Comparison of ENCODE assay signal across 2 cellular contexts in genomic region chr11:78548911-78549572, GRCh38.
A peak's percentile ranks its signal among the peaks of the same experiment; 100 is the strongest.
TF ChIP-seq lines count a peak whose summit lies in the region.

No MANE protein-coding gene starts in this region.

TF ChIP-seq in HEK293, 187 proteins besides CTCF, POLR2A, EP300 and RAD21:
- TF ChIP-seq HOXA7 (CRISPR knock-in tag; IDR thresholded peaks at IDR 0.05; ENCODE audit: borderline replicate concordance): no peak
- TF ChIP-seq SCRT2 (tag by site-specific recombination; IDR thresholded peaks at IDR 0.05): peak; percentile 40; the same call in 1 of the 2 replicates

TF ChIP-seq in K562, 482 proteins besides CTCF, POLR2A, EP300 and RAD21:
- TF ChIP-seq PHF20 (IDR thresholded peaks at IDR 0.05; ENCODE audit: partially characterized antibody) (no peak), GABPA (tag; conservative IDR thresholded peaks at IDR 0.05; ENCODE audit: low read depth) (no peak), PRDM10 (IDR thresholded peaks at IDR 0.05; ENCODE audit: partially characterized antibody) (no peak)
